26 cellular contexts compared by ENCODE assay signal in the genomic region with DNA sequence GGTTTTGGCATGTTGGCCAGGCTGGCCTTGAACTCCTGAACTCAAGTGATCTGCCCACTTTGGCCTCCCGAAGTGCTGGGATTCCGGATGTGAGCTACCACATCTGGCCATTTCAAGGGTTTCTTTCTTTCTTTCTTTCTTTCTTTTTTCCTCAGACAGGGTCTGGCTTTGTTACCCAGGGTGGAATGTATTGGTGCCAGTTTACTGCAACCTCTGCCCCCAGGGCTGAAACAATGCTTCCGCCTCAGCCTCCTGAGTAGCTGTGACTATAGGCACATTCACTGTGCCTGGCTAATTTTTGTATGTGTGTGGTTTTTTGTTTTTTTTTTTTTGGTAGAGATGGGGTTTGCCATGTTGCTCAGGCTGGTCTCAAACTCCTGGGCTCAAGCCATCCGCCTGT. TPM values are rescaled to one million over a fixed set of nuclear protein-coding genes. Genes with fewer than 3 reads are reported as not detected.
DNase-seq lines count a peak whose midpoint lies in the region; ATAC-seq and TF ChIP-seq lines count a peak whose summit lies in the region.
"Had no signal": no experiment of that assay in that cellular context is flagged by ENCODE, and none has a peak within 500 bp of the region (broad histone marks: within the 10 kb centered on the region; RNA-seq: fewer than 3 reads in every experiment).

No MANE protein-coding gene starts in this region.

- H3K9me3 Mint-ChIP-seq in type B pancreatic cell: no peaks in the 10 kb centered on the region
- no peaks in the 10 kb centered on the region for H3K9me3 Mint-ChIP-seq in effector memory CD8-positive, alpha-beta T cell
- H3K9me3 Mint-ChIP-seq: CD4-positive, alpha-beta memory T cell; HFFc6 had no signal

- H3K4me3 Mint-ChIP-seq in type B pancreatic cell: peak overlapping the region; percentile 65
- H3K4me3 Mint-ChIP-seq in effector memory CD8-positive, alpha-beta T cell: no peak overlapping the region
- H3K4me3 Mint-ChIP-seq: HFFc6 had no signal

- ATAC-seq in Right ventricle myocardium inferior: no peak
- no peak for ATAC-seq in Right ventricle myocardium superior (ENCODE audit: poor library complexity)
- ATAC-seq in effector memory CD8-positive, alpha-beta T cell (replicated peaks): no peak
- ATAC-seq: A549, GM12878, SK-N-SH treated with all-trans-retinoic acid at 6 μM for 48 hours had no signal

- DNase-seq in Right ventricle myocardium inferior (ENCODE audit: missing footprints) (peak; percentile 25), Right ventricle myocardium superior (no peak), RPMI7951 (ENCODE audit: low read depth) (peak; percentile 24), foreskin melanocyte (peak; percentile 95), type B pancreatic cell (ENCODE audit: extremely low spot score, unreplicated experiment) (no peak), pons (ENCODE audit: low spot score) (no peak)
- no peak for DNase-seq in effector memory CD8-positive, alpha-beta T cell
- DNase-seq: AML-193; CD4-positive, alpha-beta memory T cell; DMS 273 treated with DMSO at 0.1 percent for 48 hours; DMS79; EL; GDM1; GOT3; HFFc6; IMR-90; KG1; MM.1S; NCI-H1417 treated with DMSO at 0.1 percent for 48 hours; NCI-H1694 treated with DMSO at 0.1 percent for 48 hours; NCI-H2081; NCI-H2227 treated with DMSO at 0.1 percent for 48 hours; NCI-H526 treated with DMSO at 0.1 percent for 48 hours had no signal

- no peaks in the 10 kb centered on the region for H3K4me1 Mint-ChIP-seq in type B pancreatic cell (ENCODE audit: unreplicated experiment)
- peaks cover 15 to 20% of the 10 kb centered on the region in 2 donors for H3K4me1 Mint-ChIP-seq in effector memory CD8-positive, alpha-beta T cell (ENCODE audit: low read depth in 2 of 2)

- H3K27me3 Mint-ChIP-seq in type B pancreatic cell: no peaks in the 10 kb centered on the region
- no peaks in the 10 kb centered on the region for H3K27me3 Mint-ChIP-seq in effector memory CD8-positive, alpha-beta T cell
- H3K27me3 Mint-ChIP-seq: CD4-positive, alpha-beta memory T cell had no signal

- intact Hi-C loops in Right ventricle myocardium inferior (cut with DNase I): no loop called here
- intact Hi-C loops in Right ventricle myocardium superior (cut with DNase I): no loop called here

- H3K27ac Mint-ChIP-seq in type B pancreatic cell: peak overlapping the region; percentile 46
- H3K27ac Mint-ChIP-seq in effector memory CD8-positive, alpha-beta T cell: no peak overlapping the region
- H3K27ac Mint-ChIP-seq: HFFc6 had no signal

- TF ChIP-seq CTCF in type B pancreatic cell (conservative IDR thresholded peaks at IDR 0.05): no peak

- H3K36me3 Mint-ChIP-seq in type B pancreatic cell: no peaks in the 10 kb centered on the region
- peaks cover 3% of the 10 kb centered on the region for H3K36me3 Mint-ChIP-seq in effector memory CD8-positive, alpha-beta T cell (ENCODE audit: insufficient read depth)

RNA-seq across cellular contexts. Expression of a gene that starts 3.1 kb away (rescaled TPM):
- total RNA-seq in Right ventricle myocardium inferior (7.5 TPM), Right ventricle myocardium superior (8.0 TPM), type B pancreatic cell (ENCODE audit: low replicate concordance) (19.5 and 23.9 TPM in 2 replicates)
- 3.9 and 6.4 TPM in 2 replicates for total RNA-seq in RPMI7951 (2014; rRNA removed; shearing (Covaris generic))

RNA-seq across cellular contexts. Expression of a gene that starts 18.5 kb away (rescaled TPM):
- total RNA-seq in Right ventricle myocardium inferior (25.6 TPM), Right ventricle myocardium superior (19.6 TPM), type B pancreatic cell (ENCODE audit: low replicate concordance) (8.5 and 37.2 TPM in 2 replicates)
- 18.5 and 26.6 TPM in 2 replicates for total RNA-seq in RPMI7951 (2014; rRNA removed; shearing (Covaris generic))

Comparison
In these comparisons a context has a peak if more than half of its experiments do, and no peak if none do; other contexts are left out.
1. DNase-seq: peak in Right ventricle myocardium inferior (single experiment), RPMI7951 (single experiment) and foreskin melanocyte (single experiment); none in Right ventricle myocardium superior (single experiment), type B pancreatic cell (single experiment), effector memory CD8-positive, alpha-beta T cell (0 of 3) and pons (single experiment).